1 cellular context compared by ENCODE assay signal in the genomic region with DNA sequence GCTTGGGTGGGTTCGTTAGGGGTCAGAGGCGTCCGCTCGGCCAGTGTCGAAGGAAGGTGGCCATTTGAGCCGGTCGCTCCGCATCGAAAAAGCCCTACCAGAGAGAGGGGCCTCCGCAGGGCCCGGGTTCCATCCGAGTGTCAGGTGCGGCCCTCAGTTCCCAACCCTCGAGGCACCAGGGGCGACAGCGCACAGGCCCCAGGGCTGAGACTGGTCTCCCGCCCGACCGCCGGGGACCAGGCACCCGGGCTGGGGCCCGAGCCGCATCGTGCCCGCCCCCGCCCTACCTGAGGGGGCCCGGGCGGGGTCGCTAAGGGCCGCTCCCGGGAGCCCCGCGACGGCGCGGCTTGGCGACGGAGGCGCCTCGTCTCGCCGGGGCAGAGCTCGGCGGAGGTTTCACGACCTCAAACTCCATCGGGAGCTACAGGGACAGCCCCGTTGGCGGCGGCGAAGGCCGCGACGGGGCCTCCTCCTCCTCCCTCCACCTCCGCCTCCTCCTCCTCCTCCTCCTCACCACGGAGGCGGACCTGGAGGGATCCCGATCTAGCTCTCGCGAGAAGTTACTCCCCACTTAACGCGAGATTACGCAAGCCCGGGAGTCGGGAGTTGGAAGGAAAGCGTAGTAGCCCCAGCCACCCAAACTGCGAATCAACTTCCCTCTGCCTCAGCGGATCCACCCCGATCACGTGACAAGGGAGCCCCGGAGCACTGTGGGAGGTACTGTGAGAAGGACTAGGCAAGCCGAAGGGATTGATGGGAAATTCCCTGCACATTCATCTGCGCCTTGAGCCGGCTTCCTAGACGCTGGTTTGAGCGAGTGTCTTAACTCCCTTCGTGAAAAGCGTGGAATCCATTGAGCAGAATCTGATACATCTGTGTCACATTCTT.
TF ChIP-seq lines count a peak whose summit lies in the region.

A gene with protein sequence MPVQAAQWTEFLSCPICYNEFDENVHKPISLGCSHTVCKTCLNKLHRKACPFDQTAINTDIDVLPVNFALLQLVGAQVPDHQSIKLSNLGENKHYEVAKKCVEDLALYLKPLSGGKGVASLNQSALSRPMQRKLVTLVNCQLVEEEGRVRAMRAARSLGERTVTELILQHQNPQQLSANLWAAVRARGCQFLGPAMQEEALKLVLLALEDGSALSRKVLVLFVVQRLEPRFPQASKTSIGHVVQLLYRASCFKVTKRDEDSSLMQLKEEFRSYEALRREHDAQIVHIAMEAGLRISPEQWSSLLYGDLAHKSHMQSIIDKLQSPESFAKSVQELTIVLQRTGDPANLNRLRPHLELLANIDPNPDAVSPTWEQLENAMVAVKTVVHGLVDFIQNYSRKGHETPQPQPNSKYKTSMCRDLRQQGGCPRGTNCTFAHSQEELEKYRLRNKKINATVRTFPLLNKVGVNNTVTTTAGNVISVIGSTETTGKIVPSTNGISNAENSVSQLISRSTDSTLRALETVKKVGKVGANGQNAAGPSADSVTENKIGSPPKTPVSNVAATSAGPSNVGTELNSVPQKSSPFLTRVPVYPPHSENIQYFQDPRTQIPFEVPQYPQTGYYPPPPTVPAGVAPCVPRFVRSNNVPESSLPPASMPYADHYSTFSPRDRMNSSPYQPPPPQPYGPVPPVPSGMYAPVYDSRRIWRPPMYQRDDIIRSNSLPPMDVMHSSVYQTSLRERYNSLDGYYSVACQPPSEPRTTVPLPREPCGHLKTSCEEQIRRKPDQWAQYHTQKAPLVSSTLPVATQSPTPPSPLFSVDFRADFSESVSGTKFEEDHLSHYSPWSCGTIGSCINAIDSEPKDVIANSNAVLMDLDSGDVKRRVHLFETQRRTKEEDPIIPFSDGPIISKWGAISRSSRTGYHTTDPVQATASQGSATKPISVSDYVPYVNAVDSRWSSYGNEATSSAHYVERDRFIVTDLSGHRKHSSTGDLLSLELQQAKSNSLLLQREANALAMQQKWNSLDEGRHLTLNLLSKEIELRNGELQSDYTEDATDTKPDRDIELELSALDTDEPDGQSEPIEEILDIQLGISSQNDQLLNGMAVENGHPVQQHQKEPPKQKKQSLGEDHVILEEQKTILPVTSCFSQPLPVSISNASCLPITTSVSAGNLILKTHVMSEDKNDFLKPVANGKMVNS (minus strand): TSS at position 537 of the 888 bp plus-strand sequence. CDS start 7,850 bp downstream, outside the sequence.

TF ChIP-seq in K562, 482 proteins besides CTCF, POLR2A, EP300 and RAD21 (continued from another document and continues in another):
- TF ChIP-seq, protein P1, sequence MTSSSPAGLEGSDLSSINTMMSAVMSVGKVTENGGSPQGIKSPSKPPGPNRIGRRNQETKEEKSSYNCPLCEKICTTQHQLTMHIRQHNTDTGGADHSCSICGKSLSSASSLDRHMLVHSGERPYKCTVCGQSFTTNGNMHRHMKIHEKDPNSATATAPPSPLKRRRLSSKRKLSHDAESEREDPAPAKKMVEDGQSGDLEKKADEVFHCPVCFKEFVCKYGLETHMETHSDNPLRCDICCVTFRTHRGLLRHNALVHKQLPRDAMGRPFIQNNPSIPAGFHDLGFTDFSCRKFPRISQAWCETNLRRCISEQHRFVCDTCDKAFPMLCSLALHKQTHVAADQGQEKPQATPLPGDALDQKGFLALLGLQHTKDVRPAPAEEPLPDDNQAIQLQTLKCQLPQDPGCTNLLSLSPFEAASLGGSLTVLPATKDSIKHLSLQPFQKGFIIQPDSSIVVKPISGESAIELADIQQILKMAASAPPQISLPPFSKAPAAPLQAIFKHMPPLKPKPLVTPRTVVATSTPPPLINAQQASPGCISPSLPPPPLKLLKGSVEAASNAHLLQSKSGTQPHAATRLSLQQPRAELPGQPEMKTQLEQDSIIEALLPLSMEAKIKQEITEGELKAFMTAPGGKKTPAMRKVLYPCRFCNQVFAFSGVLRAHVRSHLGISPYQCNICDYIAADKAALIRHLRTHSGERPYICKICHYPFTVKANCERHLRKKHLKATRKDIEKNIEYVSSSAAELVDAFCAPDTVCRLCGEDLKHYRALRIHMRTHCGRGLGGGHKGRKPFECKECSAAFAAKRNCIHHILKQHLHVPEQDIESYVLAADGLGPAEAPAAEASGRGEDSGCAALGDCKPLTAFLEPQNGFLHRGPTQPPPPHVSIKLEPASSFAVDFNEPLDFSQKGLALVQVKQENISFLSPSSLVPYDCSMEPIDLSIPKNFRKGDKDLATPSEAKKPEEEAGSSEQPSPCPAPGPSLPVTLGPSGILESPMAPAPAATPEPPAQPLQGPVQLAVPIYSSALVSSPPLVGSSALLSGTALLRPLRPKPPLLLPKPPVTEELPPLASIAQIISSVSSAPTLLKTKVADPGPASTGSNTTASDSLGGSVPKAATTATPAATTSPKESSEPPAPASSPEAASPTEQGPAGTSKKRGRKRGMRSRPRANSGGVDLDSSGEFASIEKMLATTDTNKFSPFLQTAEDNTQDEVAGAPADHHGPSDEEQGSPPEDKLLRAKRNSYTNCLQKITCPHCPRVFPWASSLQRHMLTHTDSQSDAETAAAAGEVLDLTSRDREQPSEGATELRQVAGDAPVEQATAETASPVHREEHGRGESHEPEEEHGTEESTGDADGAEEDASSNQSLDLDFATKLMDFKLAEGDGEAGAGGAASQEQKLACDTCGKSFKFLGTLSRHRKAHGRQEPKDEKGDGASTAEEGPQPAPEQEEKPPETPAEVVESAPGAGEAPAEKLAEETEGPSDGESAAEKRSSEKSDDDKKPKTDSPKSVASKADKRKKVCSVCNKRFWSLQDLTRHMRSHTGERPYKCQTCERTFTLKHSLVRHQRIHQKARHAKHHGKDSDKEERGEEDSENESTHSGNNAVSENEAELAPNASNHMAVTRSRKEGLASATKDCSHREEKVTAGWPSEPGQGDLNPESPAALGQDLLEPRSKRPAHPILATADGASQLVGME (CRISPR knock-in tag; IDR thresholded peaks at IDR 0.05): peak; percentile 99
- TF ChIP-seq ZNF124 (CRISPR knock-in tag; IDR thresholded peaks at IDR 0.05) (no peak), TFAM (CRISPR knock-in tag; conservative IDR thresholded peaks at IDR 0.05) (no peak), SMARCA5 (IDR thresholded peaks at IDR 0.05) (no peak), CCAR2 (IDR thresholded peaks at IDR 0.05; ENCODE audit: low read depth, low read length) (no peak), KAT7 (CRISPR knock-in tag; IDR thresholded peaks at IDR 0.05; ENCODE audit: borderline replicate concordance) (no peak), ZNF165 (CRISPR knock-in tag; IDR thresholded peaks at IDR 0.05; ENCODE audit: borderline replicate concordance) (0 out of 2 replicates have a peak, but pooled peaks have one; percentile 63), HDAC8 (tag; IDR thresholded peaks at IDR 0.05) (no peak), BRD9 (IDR thresholded peaks at IDR 0.05; ENCODE audit: low read depth, partially characterized antibody) (no peak), RBBP5 (IDR thresholded peaks at IDR 0.05; ENCODE audit: borderline replicate concordance, insufficient read depth, low read length, poor library complexity, severe bottlenecking) (peak; percentile 97), HNRNPL (IDR thresholded peaks at IDR 0.05; ENCODE audit: low read depth, low read length) (no peak), SNIP1 (IDR thresholded peaks at IDR 0.05; ENCODE audit: low read depth) (no peak), FOXJ3 (CRISPR knock-in tag; IDR thresholded peaks at IDR 0.05) (no peak), MYBL2 (IDR thresholded peaks at IDR 0.05; ENCODE audit: low read depth) (no peak; the same call in 1 of the 2 replicates), MYBL2 (CRISPR knock-in tag; IDR thresholded peaks at IDR 0.05; ENCODE audit: borderline replicate concordance) (no peak), ZNF41 (CRISPR knock-in tag; conservative IDR thresholded peaks at IDR 0.05) (no peak), HNRNPH1 (optimal IDR thresholded peaks at IDR 0.05; ENCODE audit: low read depth, low read length) (no peak), FOSL1 (tag; conservative IDR thresholded peaks at IDR 0.05) (peak; percentile 48), EWSR1 (IDR thresholded peaks at IDR 0.05; ENCODE audit: borderline replicate concordance, low read depth, partially characterized antibody) (no peak), MCM5 (IDR thresholded peaks at IDR 0.05; ENCODE audit: low read depth) (no peak), ZC3H4 (CRISPR knock-in tag; IDR thresholded peaks at IDR 0.05; ENCODE audit: borderline replicate concordance) (no peak; the same call in 1 of the 2 replicates), CSDE1 (IDR thresholded peaks at IDR 0.05) (no peak), WHSC1 (IDR thresholded peaks at IDR 0.05; ENCODE audit: low read length) (no peak), SMARCE1 (IDR thresholded peaks at IDR 0.05) (no peak), MIER1 (IDR thresholded peaks at IDR 0.05; ENCODE audit: low read depth) (no peak), ZNF77 (CRISPR knock-in tag; IDR thresholded peaks at IDR 0.05) (no peak), ZNF586 (CRISPR knock-in tag; conservative IDR thresholded peaks at IDR 0.05) (no peak), ERF (CRISPR knock-in tag; IDR thresholded peaks at IDR 0.05) (peak; percentile 52; the same call in 1 of the 2 replicates), NEUROD1 (IDR thresholded peaks at IDR 0.05; ENCODE audit: borderline replicate concordance, low read depth, low read length, partially characterized antibody) (peak; percentile 81), SRSF9 (IDR thresholded peaks at IDR 0.05; ENCODE audit: borderline replicate concordance, low read depth, low read length) (no peak), EGR1 (conservative IDR thresholded peaks at IDR 0.05) (peak; percentile 100), KLF10 (CRISPR knock-in tag; IDR thresholded peaks at IDR 0.05) (no peak), CBX5 (IDR thresholded peaks at IDR 0.05; ENCODE audit: borderline replicate concordance, low read depth) (no peak), TAL1 (IDR thresholded peaks at IDR 0.05) (no peak)
- TF ChIP-seq, protein P2, sequence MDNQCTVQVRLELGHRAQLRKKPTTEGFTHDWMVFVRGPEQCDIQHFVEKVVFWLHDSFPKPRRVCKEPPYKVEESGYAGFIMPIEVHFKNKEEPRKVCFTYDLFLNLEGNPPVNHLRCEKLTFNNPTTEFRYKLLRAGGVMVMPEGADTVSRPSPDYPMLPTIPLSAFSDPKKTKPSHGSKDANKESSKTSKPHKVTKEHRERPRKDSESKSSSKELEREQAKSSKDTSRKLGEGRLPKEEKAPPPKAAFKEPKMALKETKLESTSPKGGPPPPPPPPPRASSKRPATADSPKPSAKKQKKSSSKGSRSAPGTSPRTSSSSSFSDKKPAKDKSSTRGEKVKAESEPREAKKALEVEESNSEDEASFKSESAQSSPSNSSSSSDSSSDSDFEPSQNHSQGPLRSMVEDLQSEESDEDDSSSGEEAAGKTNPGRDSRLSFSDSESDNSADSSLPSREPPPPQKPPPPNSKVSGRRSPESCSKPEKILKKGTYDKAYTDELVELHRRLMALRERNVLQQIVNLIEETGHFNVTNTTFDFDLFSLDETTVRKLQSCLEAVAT (IDR thresholded peaks at IDR 0.05): no peak
- TF ChIP-seq, protein P3, sequence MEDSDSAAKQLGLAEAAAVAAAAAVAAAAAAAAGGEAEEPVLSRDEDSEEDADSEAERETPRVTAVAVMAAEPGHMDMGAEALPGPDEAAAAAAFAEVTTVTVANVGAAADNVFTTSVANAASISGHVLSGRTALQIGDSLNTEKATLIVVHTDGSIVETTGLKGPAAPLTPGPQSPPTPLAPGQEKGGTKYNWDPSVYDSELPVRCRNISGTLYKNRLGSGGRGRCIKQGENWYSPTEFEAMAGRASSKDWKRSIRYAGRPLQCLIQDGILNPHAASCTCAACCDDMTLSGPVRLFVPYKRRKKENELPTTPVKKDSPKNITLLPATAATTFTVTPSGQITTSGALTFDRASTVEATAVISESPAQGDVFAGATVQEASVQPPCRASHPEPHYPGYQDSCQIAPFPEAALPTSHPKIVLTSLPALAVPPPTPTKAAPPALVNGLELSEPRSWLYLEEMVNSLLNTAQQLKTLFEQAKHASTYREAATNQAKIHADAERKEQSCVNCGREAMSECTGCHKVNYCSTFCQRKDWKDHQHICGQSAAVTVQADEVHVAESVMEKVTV (CRISPR knock-in tag; IDR thresholded peaks at IDR 0.05): no peak
- TF ChIP-seq, protein P4, sequence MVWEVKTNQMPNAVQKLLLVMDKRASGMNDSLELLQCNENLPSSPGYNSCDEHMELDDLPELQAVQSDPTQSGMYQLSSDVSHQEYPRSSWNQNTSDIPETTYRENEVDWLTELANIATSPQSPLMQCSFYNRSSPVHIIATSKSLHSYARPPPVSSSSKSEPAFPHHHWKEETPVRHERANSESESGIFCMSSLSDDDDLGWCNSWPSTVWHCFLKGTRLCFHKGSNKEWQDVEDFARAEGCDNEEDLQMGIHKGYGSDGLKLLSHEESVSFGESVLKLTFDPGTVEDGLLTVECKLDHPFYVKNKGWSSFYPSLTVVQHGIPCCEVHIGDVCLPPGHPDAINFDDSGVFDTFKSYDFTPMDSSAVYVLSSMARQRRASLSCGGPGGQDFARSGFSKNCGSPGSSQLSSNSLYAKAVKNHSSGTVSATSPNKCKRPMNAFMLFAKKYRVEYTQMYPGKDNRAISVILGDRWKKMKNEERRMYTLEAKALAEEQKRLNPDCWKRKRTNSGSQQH (CRISPR knock-in tag; IDR thresholded peaks at IDR 0.05): no peak
- TF ChIP-seq, protein P5, sequence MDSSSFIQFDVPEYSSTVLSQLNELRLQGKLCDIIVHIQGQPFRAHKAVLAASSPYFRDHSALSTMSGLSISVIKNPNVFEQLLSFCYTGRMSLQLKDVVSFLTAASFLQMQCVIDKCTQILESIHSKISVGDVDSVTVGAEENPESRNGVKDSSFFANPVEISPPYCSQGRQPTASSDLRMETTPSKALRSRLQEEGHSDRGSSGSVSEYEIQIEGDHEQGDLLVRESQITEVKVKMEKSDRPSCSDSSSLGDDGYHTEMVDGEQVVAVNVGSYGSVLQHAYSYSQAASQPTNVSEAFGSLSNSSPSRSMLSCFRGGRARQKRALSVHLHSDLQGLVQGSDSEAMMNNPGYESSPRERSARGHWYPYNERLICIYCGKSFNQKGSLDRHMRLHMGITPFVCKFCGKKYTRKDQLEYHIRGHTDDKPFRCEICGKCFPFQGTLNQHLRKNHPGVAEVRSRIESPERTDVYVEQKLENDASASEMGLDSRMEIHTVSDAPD (CRISPR knock-in tag; IDR thresholded peaks at IDR 0.05): no peak
- TF ChIP-seq, protein P6, sequence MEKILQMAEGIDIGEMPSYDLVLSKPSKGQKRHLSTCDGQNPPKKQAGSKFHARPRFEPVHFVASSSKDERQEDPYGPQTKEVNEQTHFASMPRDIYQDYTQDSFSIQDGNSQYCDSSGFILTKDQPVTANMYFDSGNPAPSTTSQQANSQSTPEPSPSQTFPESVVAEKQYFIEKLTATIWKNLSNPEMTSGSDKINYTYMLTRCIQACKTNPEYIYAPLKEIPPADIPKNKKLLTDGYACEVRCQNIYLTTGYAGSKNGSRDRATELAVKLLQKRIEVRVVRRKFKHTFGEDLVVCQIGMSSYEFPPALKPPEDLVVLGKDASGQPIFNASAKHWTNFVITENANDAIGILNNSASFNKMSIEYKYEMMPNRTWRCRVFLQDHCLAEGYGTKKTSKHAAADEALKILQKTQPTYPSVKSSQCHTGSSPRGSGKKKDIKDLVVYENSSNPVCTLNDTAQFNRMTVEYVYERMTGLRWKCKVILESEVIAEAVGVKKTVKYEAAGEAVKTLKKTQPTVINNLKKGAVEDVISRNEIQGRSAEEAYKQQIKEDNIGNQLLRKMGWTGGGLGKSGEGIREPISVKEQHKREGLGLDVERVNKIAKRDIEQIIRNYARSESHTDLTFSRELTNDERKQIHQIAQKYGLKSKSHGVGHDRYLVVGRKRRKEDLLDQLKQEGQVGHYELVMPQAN (IDR thresholded peaks at IDR 0.05; ENCODE audit: borderline replicate concordance): no peak
